Comparison of ENCODE assay signal across 9 cellular contexts in genomic region chr14:56342419-56342901, GRCh38.
DNase-seq lines count a peak whose midpoint lies in the region; ATAC-seq and TF ChIP-seq lines count a peak whose summit lies in the region.
"Had no signal": no experiment of that assay in that cellular context is flagged by ENCODE, and none has a peak within 500 bp of the region (broad histone marks: within the 10 kb centered on the region; RNA-seq: fewer than 3 reads in every experiment).

No MANE protein-coding gene starts in this region.

- H3K36me3 ChIP-seq in parathyroid adenoma (ENCODE audit: control insufficient read depth, insufficient read depth, low read length) (no peaks in the 10 kb centered on the region), mucosa of descending colon (ENCODE audit: low read depth) (no peaks in the 10 kb centered on the region)
- no peaks in the 10 kb centered on the region for H3K36me3 ChIP-seq in CD8-positive, alpha-beta T cell (ENCODE audit: insufficient read depth, low read length)

- H3K4me3 ChIP-seq in parathyroid adenoma (ENCODE audit: low read depth, low read length) (no peak overlapping the region), mucosa of descending colon (no peak overlapping the region)
- no peak overlapping the region for H3K4me3 ChIP-seq in CD8-positive, alpha-beta T cell (ENCODE audit: low read depth, low read length)

- CTCF ChIA-PET in CD8-positive, alpha-beta T cell (lab: Charles Lee) = interaction anchor here (0.7 to 2.0 kb wide), 4 partner anchors 132 to 637 kb away, joined by 3 to 7 read pairs (median 4); no protein-coding TSS in a partner anchor

- peak overlapping the region; percentile 73 for H2AFZ ChIP-seq in parathyroid adenoma

- H3K9ac ChIP-seq in parathyroid adenoma = no peak overlapping the region

- H3K27ac Mint-ChIP-seq in chondrocyte (ENCODE audit: unreplicated experiment) = peak overlapping the region; percentile 77
- H3K27ac Mint-ChIP-seq in activated T-helper 1 cell treated with anti-CD3 and anti-CD28 coated beads, Interleukin-12 subunit alpha, Interleukin-12 subunit beta, Interleukin-2, Interleukin-4 antibody, amounts not matched to agents 30 ng/mL and 10 ng/mL and 1 ng/mL, durations not matched to agents 14 hours and 24 hours and 36 hours = no peak overlapping the region
- H3K27ac Mint-ChIP-seq in CD8-positive, alpha-beta T cell = no peak overlapping the region
- H3K27ac Mint-ChIP-seq: IgD-negative memory B cell had no signal

- intact Hi-C loops in mucosa of descending colon (cut with DNase I, micrococcal nuclease) = no loop called here
- intact Hi-C loops in activated T-helper 1 cell treated with anti-CD3 and anti-CD28 coated beads, Interleukin-12 subunit alpha, Interleukin-12 subunit beta, Interleukin-2, Interleukin-4 antibody, amounts not matched to agents 30 ng/mL and 10 ng/mL and 1 ng/mL, durations not matched to agents 14 hours and 24 hours and 36 hours (cut with micrococcal nuclease) = loop anchor here (10.0 kb wide), 1 partner anchor 1098 kb away; no protein-coding TSS in a partner anchor
- intact Hi-C loops in CD8-positive, alpha-beta T cell (cut with DNase I, micrococcal nuclease) = loop anchor here (5.0 to 10.0 kb wide), 3 partner anchors 132 to 895 kb away; no protein-coding TSS in a partner anchor

- no peaks in the 10 kb centered on the region for H3K27me3 ChIP-seq in parathyroid adenoma (ENCODE audit: control insufficient read depth, insufficient read depth, low read length)
- no peaks in the 10 kb centered on the region for H3K27me3 ChIP-seq in CD8-positive, alpha-beta T cell (ENCODE audit: insufficient read depth, low read length)

- no peaks in the 10 kb centered on the region for H3K36me3 Mint-ChIP-seq in chondrocyte (ENCODE audit: low read depth)
- no peaks in the 10 kb centered on the region for H3K36me3 Mint-ChIP-seq in activated T-helper 1 cell treated with anti-CD3 and anti-CD28 coated beads, Interleukin-12 subunit alpha, Interleukin-12 subunit beta, Interleukin-2, Interleukin-4 antibody, amounts not matched to agents 30 ng/mL and 10 ng/mL and 1 ng/mL, durations not matched to agents 14 hours and 24 hours and 36 hours (ENCODE audit: low read depth)
- no peaks in the 10 kb centered on the region for H3K36me3 Mint-ChIP-seq in CD8-positive, alpha-beta T cell
- H3K36me3 Mint-ChIP-seq: IgD-negative memory B cell had no signal

- no peaks in the 10 kb centered on the region for H3K27me3 Mint-ChIP-seq in chondrocyte (ENCODE audit: low read depth)
- H3K27me3 Mint-ChIP-seq in activated T-helper 1 cell treated with anti-CD3 and anti-CD28 coated beads, Interleukin-12 subunit alpha, Interleukin-12 subunit beta, Interleukin-2, Interleukin-4 antibody, amounts not matched to agents 30 ng/mL and 10 ng/mL and 1 ng/mL, durations not matched to agents 14 hours and 24 hours and 36 hours (ENCODE audit: insufficient read depth) = no peaks in the 10 kb centered on the region
- H3K27me3 Mint-ChIP-seq in CD8-positive, alpha-beta T cell (ENCODE audit: low read depth) = no peaks in the 10 kb centered on the region
- H3K27me3 Mint-ChIP-seq: IgD-negative memory B cell had no signal

- ATAC-seq in HG03095 (IDR thresholded peaks at IDR 0.05; ENCODE audit: unreplicated experiment) (peak; percentile 44), GM21360 (IDR thresholded peaks at IDR 0.05; ENCODE audit: unreplicated experiment) (no peak), mucosa of descending colon (no peak)
- no peak for ATAC-seq in CD8-positive, alpha-beta T cell

- no peak overlapping the region for H3K4me3 Mint-ChIP-seq in chondrocyte (ENCODE audit: unreplicated experiment)
- H3K4me3 Mint-ChIP-seq in activated T-helper 1 cell treated with anti-CD3 and anti-CD28 coated beads, Interleukin-12 subunit alpha, Interleukin-12 subunit beta, Interleukin-2, Interleukin-4 antibody, amounts not matched to agents 30 ng/mL and 10 ng/mL and 1 ng/mL, durations not matched to agents 14 hours and 24 hours and 36 hours = no peak overlapping the region
- H3K4me3 Mint-ChIP-seq in CD8-positive, alpha-beta T cell = no peak overlapping the region
- H3K4me3 Mint-ChIP-seq: IgD-negative memory B cell had no signal

- H3K4me2 ChIP-seq in parathyroid adenoma (ENCODE audit: low read length) = no peak overlapping the region

- H3K79me2 ChIP-seq in parathyroid adenoma = no peaks in the 10 kb centered on the region

- H3K9me3 ChIP-seq in parathyroid adenoma (ENCODE audit: control insufficient read depth, low read length) (no peaks in the 10 kb centered on the region), mucosa of descending colon (no peaks in the 10 kb centered on the region)
- no peaks in the 10 kb centered on the region for H3K9me3 ChIP-seq in CD8-positive, alpha-beta T cell (ENCODE audit: low read length)

- POLR2A ChIA-PET in CD8-positive, alpha-beta T cell (lab: Charles Lee) = interaction anchor here (1.1 kb wide), 1 partner anchor 610 kb away, joined by 3 read pairs; no protein-coding TSS in a partner anchor

- H3K9me3 Mint-ChIP-seq in chondrocyte (ENCODE audit: low read depth) = no peaks in the 10 kb centered on the region
- no peaks in the 10 kb centered on the region for H3K9me3 Mint-ChIP-seq in activated T-helper 1 cell treated with anti-CD3 and anti-CD28 coated beads, Interleukin-12 subunit alpha, Interleukin-12 subunit beta, Interleukin-2, Interleukin-4 antibody, amounts not matched to agents 30 ng/mL and 10 ng/mL and 1 ng/mL, durations not matched to agents 14 hours and 24 hours and 36 hours
- no peaks in the 10 kb centered on the region for H3K9me3 Mint-ChIP-seq in CD8-positive, alpha-beta T cell
- H3K9me3 Mint-ChIP-seq: IgD-negative memory B cell had no signal

- peaks cover 33% of the 10 kb centered on the region for H3K4me1 Mint-ChIP-seq in chondrocyte (ENCODE audit: low read depth)
- peaks cover 8% of the 10 kb centered on the region for H3K4me1 Mint-ChIP-seq in activated T-helper 1 cell treated with anti-CD3 and anti-CD28 coated beads, Interleukin-12 subunit alpha, Interleukin-12 subunit beta, Interleukin-2, Interleukin-4 antibody, amounts not matched to agents 30 ng/mL and 10 ng/mL and 1 ng/mL, durations not matched to agents 14 hours and 24 hours and 36 hours (ENCODE audit: low read depth)
- peaks cover 3% of the 10 kb centered on the region for H3K4me1 Mint-ChIP-seq in CD8-positive, alpha-beta T cell (ENCODE audit: low read depth)

- DNase-seq in GM04504 (ENCODE audit: low read depth) (peak; percentile 40), chondrocyte (ENCODE audit: low spot score) (no peak), mucosa of descending colon (no peak)
- no peak for DNase-seq in activated T-helper 1 cell treated with anti-CD3 and anti-CD28 coated beads, Interleukin-12 subunit alpha, Interleukin-12 subunit beta, Interleukin-2, Interleukin-4 antibody, amounts not matched to agents 30 ng/mL and 10 ng/mL and 1 ng/mL, durations not matched to agents 14 hours and 24 hours and 36 hours (ENCODE audit: low spot score)
- no peak for DNase-seq in CD8-positive, alpha-beta T cell

- H3K27ac ChIP-seq in parathyroid adenoma = peak overlapping the region; percentile 16
- no peak overlapping the region for H3K27ac ChIP-seq in CD8-positive, alpha-beta T cell (ENCODE audit: low read depth, low read length)

- H3K4me1 ChIP-seq in parathyroid adenoma (peaks cover 26% of the 10 kb centered on the region), mucosa of descending colon (ENCODE audit: low read depth) (no peaks in the 10 kb centered on the region)
- no peaks in the 10 kb centered on the region for H3K4me1 ChIP-seq in CD8-positive, alpha-beta T cell (ENCODE audit: insufficient read depth, low read length)

- no peak for TF ChIP-seq CTCF in chondrocyte (IDR thresholded peaks at IDR 0.05)
- TF ChIP-seq CTCF in parathyroid adenoma (IDR thresholded peaks at IDR 0.05) = no peak
- no peak for TF ChIP-seq CTCF in mucosa of descending colon (IDR thresholded peaks at IDR 0.05)
- no peak for TF ChIP-seq CTCF in CD8-positive, alpha-beta T cell (IDR thresholded peaks at IDR 0.05)

Comparison
In these comparisons a context has a peak if more than half of its experiments do, and no peak if none do; other contexts are left out.
1. intact Hi-C loops: an anchor here in activated T-helper 1 cell treated with anti-CD3 and anti-CD28 coated beads, Interleukin-12 subunit alpha, Interleukin-12 subunit beta, Interleukin-2, Interleukin-4 antibody, amounts not matched to agents 30 ng/mL and 10 ng/mL and 1 ng/mL, durations not matched to agents 14 hours and 24 hours and 36 hours (10.0 kb wide) and CD8-positive, alpha-beta T cell (5.0 to 10.0 kb wide); none called in mucosa of descending colon.